Comparison of ENCODE assay signal across 33 cellular contexts in genomic region chrX:24985120-24985519, GRCh38. TPM values are rescaled to one million over a fixed set of nuclear protein-coding genes. Genes with fewer than 3 reads are reported as not detected.
"Had no signal": no experiment of that assay in that cellular context is flagged by ENCODE, and none has a peak within 500 bp of the region (broad histone marks: within the 10 kb centered on the region; RNA-seq: fewer than 3 reads in every experiment).

No MANE protein-coding gene starts in this region.

- H3K27ac Mint-ChIP-seq: dendritic cell treated with granulocyte-macrophage colony-stimulating factor and Interleukin-4, amounts not matched to agents 40 ng/mL and 50 ng/mL, for 4 days; effector memory CD8-positive, alpha-beta T cell; endodermal cell; mesothelial cell of epicardium had no signal

- H3K27me3 Mint-ChIP-seq: dendritic cell treated with granulocyte-macrophage colony-stimulating factor and Interleukin-4, amounts not matched to agents 40 ng/mL and 50 ng/mL, for 4 days; effector memory CD8-positive, alpha-beta T cell had no signal

- H3K27me3 ChIP-seq: colonic mucosa, esophagus squamous epithelium, gastrocnemius medialis, left lung had no signal

- ATAC-seq: effector memory CD8-positive, alpha-beta T cell; esophagus mucosa; gastrocnemius medialis; heart right ventricle; left cardiac atrium; left lung; left ventricle myocardium superior; lower lobe of right lung; mucosa of descending colon had no signal

- H3K27ac ChIP-seq: colonic mucosa, epithelial cell of prostate, esophagus squamous epithelium, gastrocnemius medialis, heart right ventricle, left lung, lower lobe of right lung had no signal

- H3K9me3 ChIP-seq: colonic mucosa, esophagus squamous epithelium, gastrocnemius medialis, heart right ventricle, left lung, lower lobe of right lung, mucosa of descending colon had no signal

- H3K4me3 Mint-ChIP-seq: dendritic cell treated with granulocyte-macrophage colony-stimulating factor and Interleukin-4, amounts not matched to agents 40 ng/mL and 50 ng/mL, for 4 days; effector memory CD8-positive, alpha-beta T cell; endodermal cell; mesothelial cell of epicardium had no signal

- H3K9me3 Mint-ChIP-seq: dendritic cell treated with granulocyte-macrophage colony-stimulating factor and Interleukin-4, amounts not matched to agents 40 ng/mL and 50 ng/mL, for 4 days; effector memory CD8-positive, alpha-beta T cell; endodermal cell; mesothelial cell of epicardium had no signal

- H3K36me3 ChIP-seq: colonic mucosa, esophagus squamous epithelium, gastrocnemius medialis, heart right ventricle, left lung, lower lobe of right lung had no signal

- H3K4me3 ChIP-seq: colonic mucosa, esophagus squamous epithelium, gastrocnemius medialis, heart right ventricle, left lung, lower lobe of right lung, mucosa of descending colon had no signal

- FAIRE-seq: endometrium, islet of Langerhans, keratinocyte had no signal

- DNase-seq: colonic mucosa; cortex of kidney; effector CD8-positive, alpha-beta T cell; effector memory CD8-positive, alpha-beta T cell; endodermal cell; erythroblast; esophagus squamous epithelium; foreskin fibroblast; foreskin melanocyte; gastrocnemius medialis; glutamatergic neuron; head of caudate nucleus; heart right ventricle; hippocampal formation; left cardiac atrium; left lung; left ventricle myocardium superior; lower lobe of right lung; mesenchymal stem cell; mucosa of descending colon had no signal

- H3K4me1 ChIP-seq: colonic mucosa, esophagus squamous epithelium, gastrocnemius medialis, heart right ventricle, left lung, lower lobe of right lung had no signal

RNA-seq across cellular contexts. Expression of gene ARX, which starts 30.6 kb away (rescaled TPM):
- total RNA-seq: dermis microvascular lymphatic vessel endothelial cell, esophagus mucosa, esophagus squamous epithelium, glomerular endothelial cell, kidney epithelial cell, left cardiac atrium, left ventricle myocardium superior, lower leg skin, lung microvascular endothelial cell, mesenteric fat pad, mesothelial cell of epicardium had no signal
- polyA plus RNA-seq: heart right ventricle, keratinocyte had no signal
